In genomic region chr11:60345489-60345888, GRCh38 we compare ENCODE assay signal across 10 cellular contexts. TPM values are rescaled to one million over a fixed set of nuclear protein-coding genes. Genes with fewer than 3 reads are reported as not detected.
DNase-seq lines count a peak whose midpoint lies in the region; ATAC-seq, FAIRE-seq and TF ChIP-seq lines count a peak whose summit lies in the region.
"Had no signal": no experiment of that assay in that cellular context is flagged by ENCODE, and none has a peak within 500 bp of the region (broad histone marks: within the 10 kb centered on the region; RNA-seq: fewer than 3 reads in every experiment).

No MANE protein-coding gene starts in this region.

- DNase-seq in NCI-H82 (lab: John Stamatoyannopoulos, UW) (peak; percentile 18), NCI-H82 treated with DMSO at 0.1 percent for 48 hours (lab: John Stamatoyannopoulos, UW; ENCODE audit: unreplicated experiment) (no peak), LHCN-M2 (ENCODE audit: low read depth) (peak; percentile 5), bronchial epithelial cell (ENCODE audit: low read depth) (peak; percentile 18), pancreas (peak in 4 of 6 donors; percentile 25 to 60 (median 34)), cerebellar nuclear complex (lab: John Stamatoyannopoulos, UW) (no peak), esophagus squamous epithelium (lab: John Stamatoyannopoulos, UW) (no peak)

- H3K9me3 ChIP-seq in pancreas (no peaks in the 10 kb centered on the region), esophagus squamous epithelium (no peaks in the 10 kb centered on the region)
- H3K9me3 ChIP-seq: heart left ventricle had no signal

- no peaks in the 10 kb centered on the region for H3K4me1 ChIP-seq in pancreas
- no peaks in the 10 kb centered on the region for H3K4me1 ChIP-seq in esophagus squamous epithelium
- H3K4me1 ChIP-seq: BLaER1 had no signal

- FAIRE-seq in bronchial epithelial cell (lab: Jason Lieb, UNC): no peak
- FAIRE-seq in pancreas (lab: Jason Lieb, UNC): no peak

- H3K36me3 ChIP-seq in bronchial epithelial cell (ENCODE audit: control insufficient read depth, insufficient read depth, low read length) (no peaks in the 10 kb centered on the region), pancreas (no peaks in the 10 kb centered on the region), esophagus squamous epithelium (no peaks in the 10 kb centered on the region)
- H3K36me3 ChIP-seq: BLaER1, heart left ventricle had no signal

- no peak overlapping the region for H3K4me3 ChIP-seq in bronchial epithelial cell (ENCODE audit: low read depth, low read length)
- H3K4me3 ChIP-seq in pancreas: no peak overlapping the region
- H3K4me3 ChIP-seq in esophagus squamous epithelium: no peak overlapping the region
- H3K4me3 ChIP-seq: BLaER1, heart left ventricle had no signal

- TF ChIP-seq POLR2A in esophagus squamous epithelium (IDR thresholded peaks at IDR 0.05): no peak

- H3K27me3 ChIP-seq in bronchial epithelial cell (ENCODE audit: control insufficient read depth, insufficient read depth, low read length) (no peaks in the 10 kb centered on the region), pancreas (no peaks in the 10 kb centered on the region), esophagus squamous epithelium (no peaks in the 10 kb centered on the region)
- H3K27me3 ChIP-seq: BLaER1 had no signal

- peak; percentile 20 for TF ChIP-seq CTCF in bronchial epithelial cell (IDR thresholded peaks at IDR 0.05; ENCODE audit: insufficient read depth, low read length, severe bottlenecking)
- TF ChIP-seq CTCF in pancreas (IDR thresholded peaks at IDR 0.05): no peak
- TF ChIP-seq CTCF in esophagus squamous epithelium (IDR thresholded peaks at IDR 0.05): peak in 1 of 6 experiments; percentile 12

- ATAC-seq in pancreas: peak in 1 of 4 donors; percentile 51
- ATAC-seq in GM18870 (IDR thresholded peaks at IDR 0.05; ENCODE audit: unreplicated experiment): no peak
- ATAC-seq: heart left ventricle had no signal

- intact Hi-C loops in pancreas (cut with DNase I) (no loop called here), esophagus squamous epithelium (cut with DNase I) (no loop called here)

- H3K27ac ChIP-seq in pancreas: no peak overlapping the region
- no peak overlapping the region for H3K27ac ChIP-seq in esophagus squamous epithelium
- H3K27ac ChIP-seq: BLaER1, heart left ventricle had no signal

RNA-seq across cellular contexts. Expression of gene MS4A6E, which starts 18.4 kb away (rescaled TPM):
- total RNA-seq in LHCN-M2 (2014; rRNA removed) (not detected in 2 replicates), bronchial epithelial cell (not detected in 2 replicates), pancreas (not detected), esophagus squamous epithelium (not detected)
- polyA plus RNA-seq in LHCN-M2 (2012): not detected
- polyA plus RNA-seq in pancreas: not detected
- total RNA-seq: heart left ventricle had no signal

RNA-seq across cellular contexts. Expression of gene MS4A7, which starts 32.8 kb away (rescaled TPM):
- not detected in 2 replicates for total RNA-seq in LHCN-M2 (2014; rRNA removed)
- not detected for polyA plus RNA-seq in LHCN-M2 (2012)
- not detected in 2 replicates for total RNA-seq in bronchial epithelial cell
- 10 to 100 TPM in 3 of 6 donors, 1 to 10 TPM in 3; 1.4 to 26.2 (median 7.3) TPM for total RNA-seq in pancreas
- 1 to 10 TPM; 1.9 to 2.2 TPM for polyA plus RNA-seq in pancreas
- 10 to 100 TPM in 2 of 4 donors, 1 to 10 TPM in 2; 3.8 to 23.5 (median 10.3) TPM for total RNA-seq in esophagus squamous epithelium

RNA-seq across cellular contexts. Expression of gene MS4A14, which starts 50.8 kb away (rescaled TPM):
- total RNA-seq in LHCN-M2 (2014; rRNA removed) (0.11 TPM in 1 of 2 replicates, not detected in the other), bronchial epithelial cell (not detected in 2 replicates), pancreas (1 to 10 TPM in 1 of 6 donors, under 1 TPM in 5; 0.04 to 1.8 (median 0.31) TPM), esophagus squamous epithelium (under 1 TPM; 0.15 to 0.95 (median 0.42) TPM)
- not detected for polyA plus RNA-seq in LHCN-M2 (2012)
- polyA plus RNA-seq in pancreas: under 1 TPM; 0.19 to 0.30 TPM

Comparison
In these comparisons a context has a peak if more than half of its experiments do, and no peak if none do; other contexts are left out.
1. DNase-seq: peak in NCI-H82 (single experiment), LHCN-M2 (single experiment), bronchial epithelial cell (single experiment) and pancreas (4 of 6); none in NCI-H82 treated with DMSO at 0.1 percent for 48 hours (single experiment), cerebellar nuclear complex (0 of 2) and esophagus squamous epithelium (single experiment).